In genomic region chr13:77339408-77339807, GRCh38 we compare ENCODE assay signal across 11 cellular contexts. TPM values are rescaled to one million over a fixed set of nuclear protein-coding genes. Genes with fewer than 3 reads are reported as not detected.
DNase-seq lines count a peak whose midpoint lies in the region; ATAC-seq and FAIRE-seq lines count a peak whose summit lies in the region.
"Had no signal": no experiment of that assay in that cellular context is flagged by ENCODE, and none has a peak within 500 bp of the region (broad histone marks: within the 10 kb centered on the region; RNA-seq: fewer than 3 reads in every experiment).

No MANE protein-coding gene starts in this region.

- CTCF ChIA-PET in activated CD8-positive, alpha-beta memory T cell treated with anti-CD3 and anti-CD28 coated beads, Interleukin-2, amount 10 ng/mL, durations not matched to agents 7 days and 5 days (lab: Charles Lee): interaction anchor here (1.7 kb wide), 1 partner anchor 10 kb away, joined by 4 read pairs; no protein-coding TSS in a partner anchor

- DNase-seq in activated CD8-positive, alpha-beta memory T cell treated with anti-CD3 and anti-CD28 coated beads, Interleukin-2, amount 10 ng/mL, durations not matched to agents 7 days and 5 days: no peak
- no peak for DNase-seq in activated CD8-positive, alpha-beta memory T cell treated with anti-CD3 and anti-CD28 coated beads, Interleukin-2, amount 50 U/mL, for 4 hours
- DNase-seq in NCI-H446 (lab: John Stamatoyannopoulos, UW) (no peak), RCC 7860 (ENCODE audit: low spot score) (no peak), GDM1 (lab: John Stamatoyannopoulos, UW) (no peak)
- DNase-seq: central memory CD4-positive, alpha-beta T cell; hippocampal formation had no signal

- H3K27me3 Mint-ChIP-seq in activated CD8-positive, alpha-beta memory T cell treated with anti-CD3 and anti-CD28 coated beads, Interleukin-2, amount 10 ng/mL, durations not matched to agents 7 days and 5 days: no peaks in the 10 kb centered on the region
- no peaks in the 10 kb centered on the region for H3K27me3 Mint-ChIP-seq in stimulated activated memory B cell treated with anti-CD40 and anti-IgM and Interleukin-4, amounts not matched to agents 10 μg/mL and 1 μg/mL and 100 μg/mL, for 72 hours

- ATAC-seq in activated CD8-positive, alpha-beta memory T cell treated with anti-CD3 and anti-CD28 coated beads, Interleukin-2, amount 10 ng/mL, durations not matched to agents 7 days and 5 days: no peak
- peak; percentile 47 for ATAC-seq in HG02623 (IDR thresholded peaks at IDR 0.05; ENCODE audit: unreplicated experiment)
- peak; percentile 60 for ATAC-seq in HG03521 (IDR thresholded peaks at IDR 0.05; ENCODE audit: unreplicated experiment)
- peak; percentile 86 for ATAC-seq in stimulated activated memory B cell treated with anti-CD40 and anti-IgM and Interleukin-4, amounts not matched to agents 10 μg/mL and 1 μg/mL and 100 μg/mL, for 72 hours
- ATAC-seq: A549 had no signal

- H3K27ac Mint-ChIP-seq in activated CD8-positive, alpha-beta memory T cell treated with anti-CD3 and anti-CD28 coated beads, Interleukin-2, amount 10 ng/mL, durations not matched to agents 7 days and 5 days: peak overlapping the region; percentile 29
- H3K27ac Mint-ChIP-seq in stimulated activated memory B cell treated with anti-CD40 and anti-IgM and Interleukin-4, amounts not matched to agents 10 μg/mL and 1 μg/mL and 100 μg/mL, for 72 hours: peak overlapping the region; percentile 74

- no peaks in the 10 kb centered on the region for H3K9me3 Mint-ChIP-seq in activated CD8-positive, alpha-beta memory T cell treated with anti-CD3 and anti-CD28 coated beads, Interleukin-2, amount 10 ng/mL, durations not matched to agents 7 days and 5 days (ENCODE audit: low read depth)
- H3K9me3 Mint-ChIP-seq in stimulated activated memory B cell treated with anti-CD40 and anti-IgM and Interleukin-4, amounts not matched to agents 10 μg/mL and 1 μg/mL and 100 μg/mL, for 72 hours: no peaks in the 10 kb centered on the region

- H3K4me3 Mint-ChIP-seq in activated CD8-positive, alpha-beta memory T cell treated with anti-CD3 and anti-CD28 coated beads, Interleukin-2, amount 10 ng/mL, durations not matched to agents 7 days and 5 days: no peak overlapping the region
- peak overlapping the region; percentile 7 for H3K4me3 Mint-ChIP-seq in stimulated activated memory B cell treated with anti-CD40 and anti-IgM and Interleukin-4, amounts not matched to agents 10 μg/mL and 1 μg/mL and 100 μg/mL, for 72 hours

- FAIRE-seq in RCC 7860 (lab: Jason Lieb, UNC): no peak
- FAIRE-seq: A549 had no signal

- peaks cover 16% of the 10 kb centered on the region for H3K4me1 Mint-ChIP-seq in activated CD8-positive, alpha-beta memory T cell treated with anti-CD3 and anti-CD28 coated beads, Interleukin-2, amount 10 ng/mL, durations not matched to agents 7 days and 5 days
- H3K4me1 Mint-ChIP-seq in stimulated activated memory B cell treated with anti-CD40 and anti-IgM and Interleukin-4, amounts not matched to agents 10 μg/mL and 1 μg/mL and 100 μg/mL, for 72 hours: peaks cover 76% of the 10 kb centered on the region

- H3K36me3 Mint-ChIP-seq in activated CD8-positive, alpha-beta memory T cell treated with anti-CD3 and anti-CD28 coated beads, Interleukin-2, amount 10 ng/mL, durations not matched to agents 7 days and 5 days: peaks cover 2% of the 10 kb centered on the region
- H3K36me3 Mint-ChIP-seq in stimulated activated memory B cell treated with anti-CD40 and anti-IgM and Interleukin-4, amounts not matched to agents 10 μg/mL and 1 μg/mL and 100 μg/mL, for 72 hours: no peaks in the 10 kb centered on the region

RNA-seq across cellular contexts. Expression of gene MYCBP2, which starts 12.5 kb away (rescaled TPM):
- total RNA-seq in activated CD8-positive, alpha-beta memory T cell treated with anti-CD3 and anti-CD28 coated beads, Interleukin-2, amount 10 ng/mL, durations not matched to agents 7 days and 5 days: 100 to 1,000 TPM; 106 to 122 TPM
